27 cellular contexts compared by ENCODE assay signal in genomic region chr1:200989337-200989736, GRCh38. TPM values are rescaled to one million over a fixed set of nuclear protein-coding genes. Genes with fewer than 3 reads are reported as not detected.
DNase-seq lines count a peak whose midpoint lies in the region; ATAC-seq and TF ChIP-seq lines count a peak whose summit lies in the region.
"Had no signal": no experiment of that assay in that cellular context is flagged by ENCODE, and none has a peak within 500 bp of the region (broad histone marks: within the 10 kb centered on the region; RNA-seq: fewer than 3 reads in every experiment).

No MANE protein-coding gene starts in this region.

- intact Hi-C loops in CD4-positive, alpha-beta memory T cell (cut with micrococcal nuclease): no loop called here
- intact Hi-C loops in activated CD8-positive, alpha-beta T cell treated with anti-CD3 and anti-CD28 coated beads for 36 hours (cut with micrococcal nuclease): no loop called here
- intact Hi-C loops in prostate gland (cut with DNase I): no loop called here
- intact Hi-C loops in aorta (cut with DNase I): no loop called here

- no peak overlapping the region for H3K4me3 ChIP-seq in CD4-positive, alpha-beta memory T cell (ENCODE audit: low read length in 2 of 2)
- H3K4me3 ChIP-seq in neuronal stem cell (ENCODE audit: low read length in 2 of 2) (peak overlapping the region in 1 of 2 donors; percentile 18), prostate gland (no peak overlapping the region), aorta (ENCODE audit: low read length in 2 of 2) (no peak overlapping the region)
- H3K4me3 ChIP-seq: PC-9, SJCRH30 had no signal

- ATAC-seq in activated CD8-positive, alpha-beta T cell treated with anti-CD3 and anti-CD28 coated beads for 36 hours: no peak
- no peak for ATAC-seq in aorta (ENCODE audit: low FRiP score)
- ATAC-seq: Right ventricle myocardium inferior, SK-N-SH treated with all-trans-retinoic acid at 6 μM for 48 hours had no signal

- H3K27ac ChIP-seq in CD4-positive, alpha-beta memory T cell (ENCODE audit: low read depth, low read length): no peak overlapping the region
- H3K27ac ChIP-seq in neuronal stem cell (replicated peaks; ENCODE audit: low read length) (no peak overlapping the region), prostate gland (no peak overlapping the region), aorta (ENCODE audit: low read depth in 1 of 2, low read length in 2 of 2) (no peak overlapping the region)
- H3K27ac ChIP-seq: 22Rv1, PC-9, SJCRH30 had no signal

- H2BK5ac ChIP-seq in neuronal stem cell (ENCODE audit: low read length): no peak overlapping the region

- H3K27me3 Mint-ChIP-seq in activated CD4-positive, alpha-beta T cell treated with anti-CD3 and anti-CD28 coated beads, Interleukin-2, amount 10 ng/mL, durations not matched to agents 7 days and 5 days: no peaks in the 10 kb centered on the region
- H3K27me3 Mint-ChIP-seq in CD4-positive, alpha-beta memory T cell: no peaks in the 10 kb centered on the region
- no peaks in the 10 kb centered on the region for H3K27me3 Mint-ChIP-seq in activated CD8-positive, alpha-beta T cell treated with anti-CD3 and anti-CD28 coated beads for 36 hours
- H3K27me3 Mint-ChIP-seq: B cell had no signal

- H3K9me3 Mint-ChIP-seq in activated CD4-positive, alpha-beta T cell treated with anti-CD3 and anti-CD28 coated beads, Interleukin-2, amount 10 ng/mL, durations not matched to agents 7 days and 5 days: no peaks in the 10 kb centered on the region
- H3K9me3 Mint-ChIP-seq in CD4-positive, alpha-beta memory T cell: peaks cover 0 to 2% (median 0%) of the 10 kb centered on the region in 8 donors
- H3K9me3 Mint-ChIP-seq in activated CD8-positive, alpha-beta T cell treated with anti-CD3 and anti-CD28 coated beads for 36 hours: no peaks in the 10 kb centered on the region

- H3K79me1 ChIP-seq in neuronal stem cell (ENCODE audit: low read depth, low read length): no peaks in the 10 kb centered on the region

- H3K27ac Mint-ChIP-seq in activated CD4-positive, alpha-beta T cell treated with anti-CD3 and anti-CD28 coated beads, Interleukin-2, amount 10 ng/mL, durations not matched to agents 7 days and 5 days: peak overlapping the region; percentile 37
- peak overlapping the region in 5 of 7 donors; percentile 23 to 69 (median 48) for H3K27ac Mint-ChIP-seq in CD4-positive, alpha-beta memory T cell
- peak overlapping the region; percentile 49 for H3K27ac Mint-ChIP-seq in activated CD8-positive, alpha-beta T cell treated with anti-CD3 and anti-CD28 coated beads for 36 hours
- H3K27ac Mint-ChIP-seq: B cell had no signal

- H4K8ac ChIP-seq in neuronal stem cell (ENCODE audit: low read depth, low read length): no peak overlapping the region

- H2AFZ ChIP-seq in neuronal stem cell (ENCODE audit: low read length): no peak overlapping the region
- H2AFZ ChIP-seq: PC-9 had no signal

- H3K36me3 ChIP-seq in CD4-positive, alpha-beta memory T cell (ENCODE audit: insufficient read depth, low read length): peaks cover 86% of the 10 kb centered on the region
- H3K36me3 ChIP-seq in neuronal stem cell (replicated peaks in 1 of 2; ENCODE audit: control insufficient read depth in 2 of 2, insufficient read depth in 2 of 2, low read length in 2 of 2): peaks cover 23 to 91% of the 10 kb centered on the region in 2 donors
- H3K36me3 ChIP-seq in prostate gland: no peaks in the 10 kb centered on the region
- no peaks in the 10 kb centered on the region for H3K36me3 ChIP-seq in aorta (ENCODE audit: control insufficient read depth in 1 of 2, insufficient read depth in 2 of 2, low read length in 1 of 2)
- H3K36me3 ChIP-seq: SJCRH30 had no signal

- POLR2A ChIA-PET in activated CD4-positive, alpha-beta T cell treated with anti-CD3 and anti-CD28 coated beads, Interleukin-2, amount 10 ng/mL, durations not matched to agents 7 days and 5 days (lab: Charles Lee): no interaction called here
- POLR2A ChIA-PET in CD4-positive, alpha-beta memory T cell (lab: Charles Lee; ENCODE audit: partially characterized antibody): interaction anchor here (0.7 kb wide), 1 partner anchor 33 kb away, joined by 3 read pairs; no protein-coding TSS in a partner anchor
- POLR2A ChIA-PET in activated CD8-positive, alpha-beta T cell treated with anti-CD3 and anti-CD28 coated beads for 36 hours (lab: Charles Lee): interaction anchor here (0.9 to 1.1 kb wide), 3 partner anchors 9 to 27 kb away, joined by 3 to 4 read pairs (median 3); no protein-coding TSS in a partner anchor

- no CpG with 5 or more reads among the region's 4 CpGs for WGBS in neuronal stem cell (ENCODE audit: extremely low coverage in 2 of 2, insufficient read length in 2 of 2, insufficient replicate concordance in 1 of 2), 2 donors
- WGBS in prostate gland: 74% methylated on average over 4 of the region's 4 CpGs
- 86 to 94% methylated on average over 4 of the region's 4 CpGs for WGBS in aorta, 2 donors

- H4K91ac ChIP-seq in neuronal stem cell (ENCODE audit: low read depth, low read length, poor library complexity): no peak overlapping the region

- no peak for TF ChIP-seq POLR2A in prostate gland (IDR thresholded peaks at IDR 0.05)

- no peak overlapping the region for H2BK12ac ChIP-seq in neuronal stem cell (ENCODE audit: low read length)

- H3K4me2 ChIP-seq in neuronal stem cell (ENCODE audit: insufficient read depth, low read length, poor library complexity, severe bottlenecking): no peak overlapping the region
- H3K4me2 ChIP-seq: PC-9 had no signal

- peak overlapping the region; percentile 15 for H2BK15ac ChIP-seq in neuronal stem cell (ENCODE audit: low read length)

- no peak for DNase-seq in activated CD4-positive, alpha-beta T cell treated with anti-CD3 and anti-CD28 coated beads, Interleukin-2, amount 10 ng/mL, durations not matched to agents 7 days and 5 days
- no peak for DNase-seq in activated CD4-positive, alpha-beta T cell treated with anti-CD3 and anti-CD28 coated beads for 48 hours
- DNase-seq in CD4-positive, alpha-beta memory T cell: no peak
- no peak for DNase-seq in activated CD8-positive, alpha-beta T cell treated with anti-CD3 and anti-CD28 coated beads for 36 hours
- DNase-seq in neuronal stem cell (ENCODE audit: low spot score): no peak
- DNase-seq in GM03348 (ENCODE audit: low spot score): no peak
- no peak for DNase-seq in prostate gland (ENCODE audit: low spot score)
- no peak for DNase-seq in aorta
- DNase-seq: COR-L47; DMS79; GF-D8; HCEC 1CT; KBM-7; MV-4-11; NCI-H1105 treated with DMSO at 0.1 percent for 48 hours; NCI-H146; NCI-H1930; NCI-H2107; NCI-H524; NCI-H774; NK-92 treated with Interleukin-12 subunit alpha and Interleukin-12 subunit beta, amount 100 ng/mL, for 24 hours; PC-9; SJCRH30 had no signal

- peak overlapping the region; percentile 81 for H3K18ac ChIP-seq in neuronal stem cell (ENCODE audit: low read length)

- no peak overlapping the region for H3K4me3 Mint-ChIP-seq in activated CD4-positive, alpha-beta T cell treated with anti-CD3 and anti-CD28 coated beads, Interleukin-2, amount 10 ng/mL, durations not matched to agents 7 days and 5 days
- H3K4me3 Mint-ChIP-seq in CD4-positive, alpha-beta memory T cell: no peak overlapping the region
- no peak overlapping the region for H3K4me3 Mint-ChIP-seq in activated CD8-positive, alpha-beta T cell treated with anti-CD3 and anti-CD28 coated beads for 36 hours
- H3K4me3 Mint-ChIP-seq: B cell had no signal

- H3K14ac ChIP-seq in neuronal stem cell (ENCODE audit: low read length): no peak overlapping the region

- H3K4ac ChIP-seq in neuronal stem cell (ENCODE audit: low read length): no peak overlapping the region

- no peak overlapping the region for H3K9ac ChIP-seq in neuronal stem cell (ENCODE audit: low read depth, low read length, poor library complexity)

- H3K4me1 ChIP-seq in CD4-positive, alpha-beta memory T cell (ENCODE audit: insufficient read depth, low read length): no peaks in the 10 kb centered on the region
- peaks cover 0 to 18% of the 10 kb centered on the region in 2 donors for H3K4me1 ChIP-seq in neuronal stem cell (ENCODE audit: control insufficient read depth in 2 of 2, insufficient read depth in 1 of 2, low read depth in 1 of 2, low read length in 2 of 2)
- H3K4me1 ChIP-seq in prostate gland (replicated peaks): no peaks in the 10 kb centered on the region
- H3K4me1 ChIP-seq in aorta (ENCODE audit: control insufficient read depth in 1 of 2, insufficient read depth in 2 of 2, low read length in 2 of 2): no peaks in the 10 kb centered on the region
- H3K4me1 ChIP-seq: SJCRH30 had no signal

- H3K36me3 Mint-ChIP-seq in activated CD4-positive, alpha-beta T cell treated with anti-CD3 and anti-CD28 coated beads, Interleukin-2, amount 10 ng/mL, durations not matched to agents 7 days and 5 days (ENCODE audit: low read depth): peaks cover 51% of the 10 kb centered on the region
- H3K36me3 Mint-ChIP-seq in CD4-positive, alpha-beta memory T cell: peaks cover 36 to 72% of the 10 kb centered on the region in 2 donors
- H3K36me3 Mint-ChIP-seq in activated CD8-positive, alpha-beta T cell treated with anti-CD3 and anti-CD28 coated beads for 36 hours (ENCODE audit: low read depth): peaks cover 41% of the 10 kb centered on the region

- no peaks in the 10 kb centered on the region for H3K27me3 ChIP-seq in CD4-positive, alpha-beta memory T cell (ENCODE audit: insufficient read depth, low read length)
- no peaks in the 10 kb centered on the region for H3K27me3 ChIP-seq in neuronal stem cell (ENCODE audit: control insufficient read depth in 3 of 3, insufficient read depth in 3 of 3, low read depth in 1 of 3, low read length in 3 of 3)
- no peaks in the 10 kb centered on the region for H3K27me3 ChIP-seq in prostate gland (replicated peaks; ENCODE audit: insufficient read depth)
- no peaks in the 10 kb centered on the region for H3K27me3 ChIP-seq in aorta (ENCODE audit: control insufficient read depth in 1 of 2, insufficient read depth in 2 of 2, low read length in 1 of 2)

- no peaks in the 10 kb centered on the region for H3K9me3 ChIP-seq in CD4-positive, alpha-beta memory T cell (ENCODE audit: control insufficient read depth in 1 of 2, low read length in 2 of 2)
- H3K9me3 ChIP-seq in neuronal stem cell (replicated peaks in 1 of 2; ENCODE audit: control insufficient read depth in 2 of 2, insufficient read depth in 1 of 2, low read depth in 1 of 2, low read length in 2 of 2) (no peaks in the 10 kb centered on the region), prostate gland (no peaks in the 10 kb centered on the region), aorta (ENCODE audit: control insufficient read depth, low read length) (no peaks in the 10 kb centered on the region)
- H3K9me3 ChIP-seq: SJCRH30 had no signal

- no peak overlapping the region for H2AK5ac ChIP-seq in neuronal stem cell (ENCODE audit: low read depth, low read length)

- TF ChIP-seq CTCF in activated CD8-positive, alpha-beta T cell treated with anti-CD3 and anti-CD28 coated beads for 36 hours (IDR thresholded peaks at IDR 0.05): no peak
- TF ChIP-seq CTCF in prostate gland (IDR thresholded peaks at IDR 0.05): no peak

- CTCF ChIA-PET in activated CD4-positive, alpha-beta T cell treated with anti-CD3 and anti-CD28 coated beads, Interleukin-2, amount 10 ng/mL, durations not matched to agents 7 days and 5 days (lab: Charles Lee): interaction anchor here (1.1 to 2.6 kb wide), 6 partner anchors 9 to 31 kb away, joined by 3 to 13 read pairs (median 5); no protein-coding TSS in a partner anchor
- CTCF ChIA-PET in CD4-positive, alpha-beta memory T cell (lab: Charles Lee; ENCODE audit: partially characterized antibody): interaction anchor here (2.0 to 4.3 kb wide), 4 partner anchors 9 to 53 kb away, joined by 6 to 32 read pairs (median 12); no protein-coding TSS in a partner anchor
- CTCF ChIA-PET in activated CD8-positive, alpha-beta T cell treated with anti-CD3 and anti-CD28 coated beads for 36 hours (lab: Charles Lee): interaction anchor here (1.5 to 4.0 kb wide), 5 partner anchors 10 to 53 kb away, joined by 4 to 29 read pairs (median 5); no protein-coding TSS in a partner anchor

- no peaks in the 10 kb centered on the region for H3K4me1 Mint-ChIP-seq in activated CD4-positive, alpha-beta T cell treated with anti-CD3 and anti-CD28 coated beads, Interleukin-2, amount 10 ng/mL, durations not matched to agents 7 days and 5 days
- no peaks in the 10 kb centered on the region for H3K4me1 Mint-ChIP-seq in CD4-positive, alpha-beta memory T cell
- no peaks in the 10 kb centered on the region for H3K4me1 Mint-ChIP-seq in activated CD8-positive, alpha-beta T cell treated with anti-CD3 and anti-CD28 coated beads for 36 hours (ENCODE audit: low read depth)
- H3K4me1 Mint-ChIP-seq: B cell had no signal

- H3K23ac ChIP-seq in neuronal stem cell (ENCODE audit: low read depth, low read length, poor library complexity): peak overlapping the region; percentile 69

- no peak overlapping the region for H2BK120ac ChIP-seq in neuronal stem cell (ENCODE audit: low read depth, low read length)

RNA-seq across cellular contexts. Expression of gene KIF21B, which starts 34.2 kb away (rescaled TPM):
- 100 to 1,000 TPM; 104 to 107 TPM for total RNA-seq in activated CD4-positive, alpha-beta T cell treated with anti-CD3 and anti-CD28 coated beads, Interleukin-2, amount 10 ng/mL, durations not matched to agents 7 days and 5 days
- 10 to 100 TPM; 90.3 to 94.7 TPM for total RNA-seq in CD4-positive, alpha-beta memory T cell
- 10 to 100 TPM in 1 of 2 donors, under 1 TPM in 1; 0.55 to 10.4 TPM for polyA plus RNA-seq in CD4-positive, alpha-beta memory T cell
- 10 to 100 TPM; 93.5 to 94.0 TPM for total RNA-seq in activated CD8-positive, alpha-beta T cell treated with anti-CD3 and anti-CD28 coated beads for 36 hours
- 8.0 TPM for polyA plus RNA-seq in neuronal stem cell (2013, experiment 1 of 2)
- polyA plus RNA-seq in neuronal stem cell (2013, experiment 2 of 2): 8.0 TPM
- 10 to 100 TPM in 1 of 2 donors, under 1 TPM in 1; 0.46 to 10.5 TPM for total RNA-seq in prostate gland
- 1 to 10 TPM; 4.0 to 4.6 TPM for total RNA-seq in aorta
- polyA plus RNA-seq in aorta: under 1 TPM; 0.31 to 0.63 TPM

Comparison
In these comparisons a context has a peak if more than half of its experiments do, and no peak if none do; other contexts are left out.
1. RNA of gene KIF21B, which starts 34.2 kb away (total RNA-seq): 104 to 107 TPM in activated CD4-positive, alpha-beta T cell treated with anti-CD3 and anti-CD28 coated beads, Interleukin-2, amount 10 ng/mL, durations not matched to agents 7 days and 5 days, 90.3 to 94.7 TPM in CD4-positive, alpha-beta memory T cell and 93.5 to 94.0 TPM in activated CD8-positive, alpha-beta T cell treated with anti-CD3 and anti-CD28 coated beads for 36 hours; 0.46 to 10.5 TPM in prostate gland and 4.0 to 4.6 TPM in aorta; every median in the first group is over 4 times any median in the second.
2. Peak in every context shown above with its lines, with median percentiles within 50 percentile points of each other: H3K27ac Mint-ChIP-seq.